Comparison of ENCODE assay signal across 8 cellular contexts in genomic region chr3:172034786-172035685, GRCh38. TPM values are rescaled to one million over a fixed set of nuclear protein-coding genes. Genes with fewer than 3 reads are reported as not detected.
DNase-seq lines count a peak whose midpoint lies in the region; ATAC-seq and TF ChIP-seq lines count a peak whose summit lies in the region.

No MANE protein-coding gene starts in this region.

- intact Hi-C loops in breast epithelium (cut with DNase I; ENCODE audit: low total_unique reads) = no loop called here

- peaks cover 6% of the 10 kb centered on the region for H3K4me1 Mint-ChIP-seq in activated T-helper 17 cell treated with anti-CD3 and anti-CD28 coated beads, Interleukin-2, amount 50 U/mL, for 72 hours

- H3K4me1 ChIP-seq in breast epithelium = no peaks in the 10 kb centered on the region

- H3K9me3 ChIP-seq in breast epithelium = no peaks in the 10 kb centered on the region

- no peak overlapping the region for H3K27ac Mint-ChIP-seq in activated T-helper 17 cell treated with anti-CD3 and anti-CD28 coated beads, Interleukin-2, amount 50 U/mL, for 72 hours

- H3K27me3 Mint-ChIP-seq in activated T-helper 17 cell treated with anti-CD3 and anti-CD28 coated beads, Interleukin-2, amount 50 U/mL, for 72 hours = no peaks in the 10 kb centered on the region

- H3K27me3 ChIP-seq in breast epithelium = no peaks in the 10 kb centered on the region

- H3K4me3 ChIP-seq in breast epithelium = no peak overlapping the region

- no peak overlapping the region for H3K27ac ChIP-seq in breast epithelium

- H3K36me3 Mint-ChIP-seq in activated T-helper 17 cell treated with anti-CD3 and anti-CD28 coated beads, Interleukin-2, amount 50 U/mL, for 72 hours (ENCODE audit: low read depth) = peaks cover 6% of the 10 kb centered on the region

- no peak for TF ChIP-seq POLR2A in breast epithelium (IDR thresholded peaks at IDR 0.05)

- H3K9me3 Mint-ChIP-seq in activated T-helper 17 cell treated with anti-CD3 and anti-CD28 coated beads, Interleukin-2, amount 50 U/mL, for 72 hours = no peaks in the 10 kb centered on the region

- no peaks in the 10 kb centered on the region for H3K36me3 ChIP-seq in breast epithelium

- H3K4me3 Mint-ChIP-seq in activated T-helper 17 cell treated with anti-CD3 and anti-CD28 coated beads, Interleukin-2, amount 50 U/mL, for 72 hours = no peak overlapping the region

- ATAC-seq in activated T-helper 17 cell treated with anti-CD3 and anti-CD28 coated beads, Interleukin-2, amount 50 U/mL, for 72 hours (replicated peaks) = no peak

- peak; percentile 59 for DNase-seq in activated CD8-positive, alpha-beta memory T cell treated with anti-CD3 and anti-CD28 coated beads for 24 hours
- DNase-seq in activated CD8-positive, alpha-beta memory T cell treated with anti-CD3 and anti-CD28 coated beads, Interleukin-2, amount 50 U/mL, for 48 hours = no peak
- DNase-seq in LoVo (ENCODE audit: low spot score) = peak; percentile 30
- no peak for DNase-seq in breast epithelium (ENCODE audit: low spot score in 2 of 2)
- peak; percentile 11 for DNase-seq in midbrain (lab: John Stamatoyannopoulos, UW)
- no peak for DNase-seq in superior temporal gyrus (ENCODE audit: extremely low spot score)
- no peak for DNase-seq in NCI-H2227 (lab: John Stamatoyannopoulos, UW; ENCODE audit: unreplicated experiment)

- TF ChIP-seq CTCF in breast epithelium (IDR thresholded peaks at IDR 0.05) = peak; percentile 46 to 66 (median 59)

RNA-seq across cellular contexts. Expression of gene FNDC3B, which starts 4.3 kb away (rescaled TPM):
- total RNA-seq in breast epithelium = 100 to 1,000 TPM; 131 to 172 (median 149) TPM
- 10 to 100 TPM; 17.6 to 17.9 TPM for total RNA-seq in activated T-helper 17 cell treated with anti-CD3 and anti-CD28 coated beads, Interleukin-2, amount 50 U/mL, for 72 hours

Comparison
In these comparisons a context has a peak if more than half of its experiments do, and no peak if none do; other contexts are left out.
1. DNase-seq: peak in activated CD8-positive, alpha-beta memory T cell treated with anti-CD3 and anti-CD28 coated beads for 24 hours (single experiment), LoVo (single experiment) and midbrain (single experiment); none in activated CD8-positive, alpha-beta memory T cell treated with anti-CD3 and anti-CD28 coated beads, Interleukin-2, amount 50 U/mL, for 48 hours (single experiment), breast epithelium (0 of 2), superior temporal gyrus (single experiment) and NCI-H2227 (single experiment).
2. RNA of gene FNDC3B, which starts 4.3 kb away (total RNA-seq): 131 to 172 TPM in breast epithelium; 17.6 to 17.9 TPM in activated T-helper 17 cell treated with anti-CD3 and anti-CD28 coated beads, Interleukin-2, amount 50 U/mL, for 72 hours; every median in the first group is over 4 times any median in the second.